In genomic region chr16:67847064-67847861, GRCh38 we compare ENCODE assay signal across 8 cellular contexts. TPM values are rescaled to one million over a fixed set of nuclear protein-coding genes. Genes with fewer than 3 reads are reported as not detected.
DNase-seq lines count a peak whose midpoint lies in the region; ATAC-seq, FAIRE-seq and TF ChIP-seq lines count a peak whose summit lies in the region.

TSS of gene CENPT (minus strand) at chr16:67847693. CDS start at chr16:67833859, 13,834 bp downstream.

- no peaks in the 10 kb centered on the region for H3K9me3 Mint-ChIP-seq in activated CD8-positive, alpha-beta memory T cell treated with anti-CD3 and anti-CD28 coated beads, Interleukin-2, amount 10 ng/mL, durations not matched to agents 7 days and 5 days (ENCODE audit: low read depth)

- FAIRE-seq in H54 (lab: Jason Lieb, UNC), result no peak

- peak within 1 kb of the TSS; percentile 91 for H3K27ac Mint-ChIP-seq in activated CD8-positive, alpha-beta memory T cell treated with anti-CD3 and anti-CD28 coated beads, Interleukin-2, amount 10 ng/mL, durations not matched to agents 7 days and 5 days

- peak within 1 kb of the TSS; percentile 90 for H3K9ac ChIP-seq in neural cell (ENCODE audit: low read length)

- TF ChIP-seq POLR2A in H54 (IDR thresholded peaks at IDR 0.05; ENCODE audit: low read depth, low read length), result no peak

- peaks cover 37% of the 10 kb centered on the region for H3K36me3 ChIP-seq in KOPT-K1 (ENCODE audit: insufficient read depth, low read length)
- no peaks in the 10 kb centered on the region for H3K36me3 ChIP-seq in neural cell (ENCODE audit: insufficient read depth, low read length)

- no peaks in the 10 kb centered on the region for H3K27me3 ChIP-seq in neural cell (ENCODE audit: insufficient read depth, low read depth, low read length)

- peaks cover 12% of the 10 kb centered on the region for H3K36me3 Mint-ChIP-seq in activated CD8-positive, alpha-beta memory T cell treated with anti-CD3 and anti-CD28 coated beads, Interleukin-2, amount 10 ng/mL, durations not matched to agents 7 days and 5 days

- peak within 1 kb of the TSS; percentile 93 for H3K27ac ChIP-seq in KOPT-K1 (ENCODE audit: low read depth, low read length, poor library complexity, severe bottlenecking)
- peak within 1 kb of the TSS; percentile 92 for H3K27ac ChIP-seq in neural cell (ENCODE audit: low read length)

- peaks cover 60% of the 10 kb centered on the region for H3K79me2 ChIP-seq in neural cell (replicated peaks; ENCODE audit: insufficient read depth, low read length)

- H3K4me3 ChIP-seq in fibroblast of villous mesenchyme (ENCODE audit: low read depth, low read length) (peak within 1 kb of the TSS; percentile 91), neural cell (ENCODE audit: low read length) (peak within 1 kb of the TSS; percentile 97)

- peaks cover 49% of the 10 kb centered on the region for H3K4me1 Mint-ChIP-seq in activated CD8-positive, alpha-beta memory T cell treated with anti-CD3 and anti-CD28 coated beads, Interleukin-2, amount 10 ng/mL, durations not matched to agents 7 days and 5 days

- ATAC-seq in activated CD8-positive, alpha-beta memory T cell treated with anti-CD3 and anti-CD28 coated beads, Interleukin-2, amount 10 ng/mL, durations not matched to agents 7 days and 5 days, result peak; percentile 50

- TF ChIP-seq RAD21 in neural cell (conservative IDR thresholded peaks at IDR 0.05), result no peak

- no peak for TF ChIP-seq EP300 in neural cell (conservative IDR thresholded peaks at IDR 0.05; ENCODE audit: poor library complexity, severe bottlenecking)

- H2AFZ ChIP-seq in neural cell (ENCODE audit: low read depth, low read length), result peak within 1 kb of the TSS; percentile 87

- DNase-seq in SKM-1 treated with dmso at 0.1 percent for 144 hours (lab: John Stamatoyannopoulos, UW; ENCODE audit: unreplicated experiment), result peak; percentile 59
- DNase-seq in SKM-1 (lab: John Stamatoyannopoulos, UW; ENCODE audit: unreplicated experiment), result no peak
- DNase-seq in H54 (ENCODE audit: insufficient read length, low spot score), result peak; percentile 75
- peak; percentile 47 for DNase-seq in activated CD8-positive, alpha-beta memory T cell treated with anti-CD3 and anti-CD28 coated beads, Interleukin-2, amount 10 ng/mL, durations not matched to agents 7 days and 5 days
- DNase-seq in fibroblast of villous mesenchyme (ENCODE audit: low read depth), result peak; percentile 63
- no peak for DNase-seq in putamen (ENCODE audit: low spot score)

- no peaks in the 10 kb centered on the region for H3K27me3 Mint-ChIP-seq in activated CD8-positive, alpha-beta memory T cell treated with anti-CD3 and anti-CD28 coated beads, Interleukin-2, amount 10 ng/mL, durations not matched to agents 7 days and 5 days

- H3K9me3 ChIP-seq in KOPT-K1 (ENCODE audit: insufficient read depth, low read length, poor library complexity, severe bottlenecking) (no peaks in the 10 kb centered on the region), neural cell (ENCODE audit: low read length) (no peaks in the 10 kb centered on the region)

- CTCF ChIA-PET in activated CD8-positive, alpha-beta memory T cell treated with anti-CD3 and anti-CD28 coated beads, Interleukin-2, amount 10 ng/mL, durations not matched to agents 7 days and 5 days (lab: Charles Lee), result interaction anchor here (1.1 to 4.5 kb wide), 5 partner anchors 13 to 174 kb away, joined by 3 to 38 read pairs (median 5); no protein-coding TSS in a partner anchor

- H3K4me3 Mint-ChIP-seq in activated CD8-positive, alpha-beta memory T cell treated with anti-CD3 and anti-CD28 coated beads, Interleukin-2, amount 10 ng/mL, durations not matched to agents 7 days and 5 days, result peak within 1 kb of the TSS; percentile 79

- TF ChIP-seq CTCF in fibroblast of villous mesenchyme (IDR thresholded peaks at IDR 0.05; ENCODE audit: insufficient read depth, low read depth, low read length) (no peak), neural cell (IDR thresholded peaks at IDR 0.05; ENCODE audit: poor library complexity, severe bottlenecking) (no peak)

- H4K20me1 ChIP-seq in neural cell (ENCODE audit: insufficient read depth), result no peaks in the 10 kb centered on the region

- no peaks in the 10 kb centered on the region for H3K9me2 ChIP-seq in neural cell (ENCODE audit: insufficient read depth, low read length)

- H3F3A ChIP-seq in neural cell (ENCODE audit: insufficient read depth, low read length, poor library complexity, severe bottlenecking), result no peaks in the 10 kb centered on the region

- H3K4me2 ChIP-seq in neural cell (ENCODE audit: low read length), result peak within 1 kb of the TSS; percentile 99

TF ChIP-seq in neural cell, 6 proteins besides CTCF, POLR2A, EP300 and RAD21:
- TF ChIP-seq REST (IDR thresholded peaks at IDR 0.05; ENCODE audit: borderline replicate concordance), result no peak
- TF ChIP-seq MXI1 (conservative IDR thresholded peaks at IDR 0.05; ENCODE audit: poor library complexity, severe bottlenecking), result peak; percentile 88
TF ChIP-seq in neural cell: peak in this region for 1.

RNA-seq across cellular contexts. Expression of gene CENPT, which starts in this region (rescaled TPM):
- total RNA-seq in activated CD8-positive, alpha-beta memory T cell treated with anti-CD3 and anti-CD28 coated beads, Interleukin-2, amount 10 ng/mL, durations not matched to agents 7 days and 5 days, result 10 to 100 TPM; 61.8 to 69.3 TPM
- 31.6 and 39.7 TPM in 2 replicates for total RNA-seq in fibroblast of villous mesenchyme
- polyA plus RNA-seq in neural cell, result 104 and 135 TPM in 2 replicates
- 28.1 and 32.1 TPM in 2 replicates for polyA minus RNA-seq in neural cell

Comparison
In these comparisons a context has a peak if more than half of its experiments do, and no peak if none do; other contexts are left out.
1. DNase-seq: peak in SKM-1 treated with dmso at 0.1 percent for 144 hours (single experiment), H54 (single experiment), activated CD8-positive, alpha-beta memory T cell treated with anti-CD3 and anti-CD28 coated beads, Interleukin-2, amount 10 ng/mL, durations not matched to agents 7 days and 5 days (single experiment) and fibroblast of villous mesenchyme (single experiment); none in SKM-1 (single experiment) and putamen (single experiment).